In genomic region chr3:143668924-143669790, GRCh38 we compare ENCODE assay signal across 11 cellular contexts.
DNase-seq lines count a peak whose midpoint lies in the region; ATAC-seq and TF ChIP-seq lines count a peak whose summit lies in the region.
"Had no signal": no experiment of that assay in that cellular context is flagged by ENCODE, and none has a peak within 500 bp of the region (broad histone marks: within the 10 kb centered on the region; RNA-seq: fewer than 3 reads in every experiment).

No MANE protein-coding gene starts in this region.

- intact Hi-C loops in naive thymus-derived CD4-positive, alpha-beta T cell (cut with micrococcal nuclease) = no loop called here

- no peaks in the 10 kb centered on the region for H3K36me3 ChIP-seq in naive thymus-derived CD4-positive, alpha-beta T cell (ENCODE audit: control insufficient read depth in 2 of 3, insufficient read depth in 3 of 3, low read length in 3 of 3)

- H3K27ac Mint-ChIP-seq in naive thymus-derived CD4-positive, alpha-beta T cell = no peak overlapping the region

- H3K4me3 ChIP-seq in fibroblast of villous mesenchyme (ENCODE audit: low read depth, low read length) = no peak overlapping the region
- H3K4me3 ChIP-seq in naive thymus-derived CD4-positive, alpha-beta T cell (ENCODE audit: low read length) = no peak overlapping the region
- H3K4me3 ChIP-seq: K562 had no signal

- H3K4me1 ChIP-seq in naive thymus-derived CD4-positive, alpha-beta T cell (ENCODE audit: control insufficient read depth in 2 of 2, insufficient read depth in 2 of 2, low read length in 2 of 2) = peaks cover 0 to 3% of the 10 kb centered on the region in 2 donors

- ATAC-seq in GM18505 (IDR thresholded peaks at IDR 0.05; ENCODE audit: unreplicated experiment) (peak; percentile 77), GM21390 (IDR thresholded peaks at IDR 0.05; ENCODE audit: unreplicated experiment) (peak; percentile 92), HG03159 (IDR thresholded peaks at IDR 0.05; ENCODE audit: unreplicated experiment) (peak; percentile 91)
- no peak for ATAC-seq in naive thymus-derived CD4-positive, alpha-beta T cell
- ATAC-seq: K562, Panc1 had no signal

- no peak overlapping the region for H3K27ac ChIP-seq in naive thymus-derived CD4-positive, alpha-beta T cell (ENCODE audit: low read depth, low read length)

- H3K4me1 Mint-ChIP-seq in naive thymus-derived CD4-positive, alpha-beta T cell = peaks cover 3 to 12% (median 7%) of the 10 kb centered on the region in 7 donors

- no peaks in the 10 kb centered on the region for H3K27me3 ChIP-seq in naive thymus-derived CD4-positive, alpha-beta T cell (ENCODE audit: control insufficient read depth in 2 of 2, insufficient read depth in 2 of 2, low read length in 2 of 2)

- peaks cover 0 to 14% (median 7%) of the 10 kb centered on the region in 5 donors for H3K36me3 Mint-ChIP-seq in naive thymus-derived CD4-positive, alpha-beta T cell

- CTCF ChIA-PET in naive thymus-derived CD4-positive, alpha-beta T cell (lab: Charles Lee) = no interaction called here

- POLR2A ChIA-PET in naive thymus-derived CD4-positive, alpha-beta T cell (lab: Charles Lee) = interaction anchor here (0.6 kb wide), 1 partner anchor 59 kb away, joined by 4 read pairs; no protein-coding TSS in a partner anchor

- no peaks in the 10 kb centered on the region for H3K9me3 ChIP-seq in naive thymus-derived CD4-positive, alpha-beta T cell (ENCODE audit: control insufficient read depth in 2 of 3, low read length in 3 of 3)

- H3K9me3 Mint-ChIP-seq in naive thymus-derived CD4-positive, alpha-beta T cell = peaks cover 0 to 8% (median 0%) of the 10 kb centered on the region in 11 donors

- DNase-seq in fibroblast of villous mesenchyme (ENCODE audit: low read depth) = peak; percentile 49
- DNase-seq in stimulated activated CD4-positive, alpha-beta T cell treated with anti-CD3 and anti-CD28 coated beads, Interleukin-2, amount 100 ng/mL, for 48 hours = no peak
- DNase-seq in NCI-H345 (lab: John Stamatoyannopoulos, UW) = no peak
- DNase-seq in naive thymus-derived CD4-positive, alpha-beta T cell = no peak
- no peak for DNase-seq in NCI-H146 (lab: John Stamatoyannopoulos, UW)
- DNase-seq: DMS79 treated with DMSO at 0.1 percent for 48 hours had no signal

- no peak overlapping the region for H3K4me3 Mint-ChIP-seq in naive thymus-derived CD4-positive, alpha-beta T cell

- no peak for TF ChIP-seq CTCF in fibroblast of villous mesenchyme (IDR thresholded peaks at IDR 0.05; ENCODE audit: insufficient read depth, low read depth, low read length)

- TF ChIP-seq POLR2A in GM18505 (IDR thresholded peaks at IDR 0.05; ENCODE audit: borderline replicate concordance, extremely low read depth, insufficient read depth, insufficient read length) = no peak

- H3K27me3 Mint-ChIP-seq in naive thymus-derived CD4-positive, alpha-beta T cell = no peaks in the 10 kb centered on the region
